ENCODE assay signal across 24 cellular contexts in genomic region chr12:82426586-82426985, GRCh38.
DNase-seq lines count a peak whose midpoint lies in the region; TF ChIP-seq lines count a peak whose summit lies in the region.
"Had no signal": no experiment of that assay in that cellular context is flagged by ENCODE, and none has a peak within 500 bp of the region (broad histone marks: within the 10 kb centered on the region; RNA-seq: fewer than 3 reads in every experiment).

No MANE protein-coding gene starts in this region.

- no peak overlapping the region for H2BK120ac ChIP-seq in mesendoderm (ENCODE audit: low read depth, low read length)

- WGBS in endodermal cell (ENCODE audit: insufficient coverage in 1 of 2, insufficient read length in 1 of 2), 2 experiments = 67 to 78% methylated on average over 1 to 2 of the region's 2 CpGs
- WGBS in mesendoderm (ENCODE audit: extremely low coverage, insufficient coverage, low lambda C conversion rate) = no CpG with 5 or more reads among the region's 2 CpGs

- H3K27ac ChIP-seq in endodermal cell (ENCODE audit: low read depth, low read length) = no peak overlapping the region
- H3K27ac ChIP-seq in mesendoderm (ENCODE audit: low read depth, low read length) = peak overlapping the region; percentile 23
- H3K27ac ChIP-seq: BLaER1 had no signal

- H3K9ac ChIP-seq in Loucy (ENCODE audit: low read depth, low read length, poor library complexity, severe bottlenecking) = no peak overlapping the region
- no peak overlapping the region for H3K9ac ChIP-seq in endodermal cell (ENCODE audit: extremely low read depth, low read length, poor library complexity, severe bottlenecking)
- H3K9ac ChIP-seq in mesendoderm (ENCODE audit: low read length) = no peak overlapping the region
- H3K9ac ChIP-seq: BLaER1 had no signal

- peaks cover 30% of the 10 kb centered on the region for H3K4me1 Mint-ChIP-seq in endodermal cell
- no peaks in the 10 kb centered on the region for H3K4me1 Mint-ChIP-seq in activated CD4-positive, alpha-beta T cell treated with anti-CD3 and anti-CD28 coated beads, Interleukin-2, amount 10 ng/mL, durations not matched to agents 24 days and 14 days
- H3K4me1 Mint-ChIP-seq: CD14-positive monocyte had no signal

- H4K20me1 ChIP-seq in Loucy (ENCODE audit: insufficient read depth, low read length, poor library complexity, severe bottlenecking) = no peaks in the 10 kb centered on the region
- H4K20me1 ChIP-seq: BLaER1 had no signal

- no peak overlapping the region for H3K56ac ChIP-seq in mesendoderm (ENCODE audit: low read length)

- H3K4me2 ChIP-seq in Loucy (ENCODE audit: low read depth, low read length, poor library complexity, severe bottlenecking) (peak overlapping the region; percentile 48), mesendoderm (ENCODE audit: low read length) (no peak overlapping the region)
- H3K4me2 ChIP-seq: BLaER1 had no signal

- H3K9me3 Mint-ChIP-seq in endodermal cell = peaks cover 8% of the 10 kb centered on the region
- H3K9me3 Mint-ChIP-seq in activated CD4-positive, alpha-beta T cell treated with anti-CD3 and anti-CD28 coated beads, Interleukin-2, amount 10 ng/mL, durations not matched to agents 24 days and 14 days = no peaks in the 10 kb centered on the region

- no peak overlapping the region for H3K18ac ChIP-seq in mesendoderm (ENCODE audit: low read length)

- H3K79me2 ChIP-seq in Loucy (ENCODE audit: insufficient read depth, low read length) (no peaks in the 10 kb centered on the region), mesendoderm (ENCODE audit: control insufficient read depth, insufficient read depth, low read length) (no peaks in the 10 kb centered on the region)

- H4K5ac ChIP-seq in mesendoderm (ENCODE audit: low read length) = no peak overlapping the region

- peak overlapping the region; percentile 1 for H3K27ac Mint-ChIP-seq in endodermal cell
- H3K27ac Mint-ChIP-seq in activated CD4-positive, alpha-beta T cell treated with anti-CD3 and anti-CD28 coated beads, Interleukin-2, amount 10 ng/mL, durations not matched to agents 24 days and 14 days = no peak overlapping the region
- H3K27ac Mint-ChIP-seq: CD14-positive monocyte had no signal

- H2AK5ac ChIP-seq in mesendoderm (ENCODE audit: low read length) = no peak overlapping the region

- H3K9me2 ChIP-seq in Loucy (replicated peaks; ENCODE audit: low read depth, low read length) = no peaks in the 10 kb centered on the region

- H3K36me3 Mint-ChIP-seq in endodermal cell (ENCODE audit: low read depth) = no peaks in the 10 kb centered on the region
- H3K36me3 Mint-ChIP-seq in activated CD4-positive, alpha-beta T cell treated with anti-CD3 and anti-CD28 coated beads, Interleukin-2, amount 10 ng/mL, durations not matched to agents 24 days and 14 days (ENCODE audit: low read depth) = no peaks in the 10 kb centered on the region
- H3K36me3 Mint-ChIP-seq: CD14-positive monocyte; CD4-positive, CD25-positive, alpha-beta regulatory T cell had no signal

- no peak overlapping the region for H3K23ac ChIP-seq in mesendoderm (ENCODE audit: low read length)

- H3K4me1 ChIP-seq in Loucy (ENCODE audit: insufficient read depth, low read length, poor library complexity, severe bottlenecking) (peaks cover 23% of the 10 kb centered on the region), endodermal cell (ENCODE audit: control insufficient read depth, insufficient read depth, low read length) (peaks cover 9% of the 10 kb centered on the region), mesendoderm (ENCODE audit: control insufficient read depth, low read depth, low read length) (peaks cover 4% of the 10 kb centered on the region)
- H3K4me1 ChIP-seq: BE2C, BLaER1 had no signal

- H2BK5ac ChIP-seq in mesendoderm (ENCODE audit: low read length) = no peak overlapping the region

- no peaks in the 10 kb centered on the region for H3K9me3 ChIP-seq in Loucy (ENCODE audit: insufficient read depth, low read depth, low read length)
- no peaks in the 10 kb centered on the region for H3K9me3 ChIP-seq in endodermal cell (ENCODE audit: control insufficient read depth, low read length)
- H3K9me3 ChIP-seq: BE2C, BLaER1 had no signal

- H3K36me3 ChIP-seq in Loucy (ENCODE audit: insufficient read depth, low read length) (no peaks in the 10 kb centered on the region), endodermal cell (ENCODE audit: control insufficient read depth, insufficient read depth, low read length) (no peaks in the 10 kb centered on the region), mesendoderm (ENCODE audit: control insufficient read depth, insufficient read depth, low read length) (no peaks in the 10 kb centered on the region)
- H3K36me3 ChIP-seq: BE2C, BLaER1 had no signal

- H3K79me1 ChIP-seq in mesendoderm (ENCODE audit: low read length) = no peaks in the 10 kb centered on the region

- H4K8ac ChIP-seq in mesendoderm (ENCODE audit: low read depth, low read length) = no peak overlapping the region

- intact Hi-C loops in activated CD4-positive, alpha-beta T cell treated with anti-CD3 and anti-CD28 coated beads, Interleukin-2, amount 10 ng/mL, durations not matched to agents 24 days and 14 days (cut with micrococcal nuclease) = no loop called here

- no peak overlapping the region for H3K4ac ChIP-seq in mesendoderm (ENCODE audit: low read depth, low read length)

- DNase-seq in endodermal cell = peak; percentile 56
- DNase-seq in mesendoderm = peak; percentile 54
- DNase-seq in activated CD4-positive, alpha-beta T cell treated with anti-CD3 and anti-CD28 coated beads, Interleukin-2, amount 10 ng/mL, durations not matched to agents 24 days and 14 days = no peak
- DNase-seq in NCI-H524 (lab: John Stamatoyannopoulos, UW) = no peak
- no peak for DNase-seq in cerebellar cortex (ENCODE audit: low spot score)
- DNase-seq: 8988T; ACHN; BE2C; C1 segment of cervical spinal cord; CD4-positive, CD25-positive, alpha-beta regulatory T cell; CD8-positive, alpha-beta memory T cell; COR-L47; DMS 273 treated with DMSO at 0.1 percent for 48 hours; DMS153; DMS53; DMS79; DND-41; EL; GDM1 had no signal

- TF ChIP-seq CTCF in Loucy (conservative IDR thresholded peaks at IDR 0.05; ENCODE audit: low read length) = no peak
- no peak for TF ChIP-seq CTCF in endodermal cell (conservative IDR thresholded peaks at IDR 0.05)

- H3K4me3 ChIP-seq in Loucy (ENCODE audit: low read length, poor library complexity, severe bottlenecking) (no peak overlapping the region), endodermal cell (ENCODE audit: low read length) (no peak overlapping the region), mesendoderm (ENCODE audit: low read length) (no peak overlapping the region)
- H3K4me3 ChIP-seq: BLaER1, GM12878 had no signal

- no peak overlapping the region for H2AFZ ChIP-seq in Loucy (ENCODE audit: low read length)

- no peak overlapping the region for H2BK15ac ChIP-seq in mesendoderm (replicated peaks; ENCODE audit: low read depth)

- no peaks in the 10 kb centered on the region for H3K27me3 Mint-ChIP-seq in endodermal cell (ENCODE audit: insufficient read depth)
- no peaks in the 10 kb centered on the region for H3K27me3 Mint-ChIP-seq in activated CD4-positive, alpha-beta T cell treated with anti-CD3 and anti-CD28 coated beads, Interleukin-2, amount 10 ng/mL, durations not matched to agents 24 days and 14 days
- H3K27me3 Mint-ChIP-seq: CD4-positive, alpha-beta memory T cell; CD4-positive, CD25-positive, alpha-beta regulatory T cell; CD8-positive, alpha-beta memory T cell had no signal

- H3K27me3 ChIP-seq in Loucy (ENCODE audit: insufficient read depth, low read length, poor library complexity, severe bottlenecking) = no peaks in the 10 kb centered on the region
- no peaks in the 10 kb centered on the region for H3K27me3 ChIP-seq in endodermal cell (ENCODE audit: control insufficient read depth, insufficient read depth, low read length, poor library complexity, severe bottlenecking)
- no peaks in the 10 kb centered on the region for H3K27me3 ChIP-seq in mesendoderm (ENCODE audit: insufficient read depth, low read length, poor library complexity)
- H3K27me3 ChIP-seq: BE2C, BLaER1 had no signal

- no peak overlapping the region for H3K4me3 Mint-ChIP-seq in endodermal cell
- no peak overlapping the region for H3K4me3 Mint-ChIP-seq in activated CD4-positive, alpha-beta T cell treated with anti-CD3 and anti-CD28 coated beads, Interleukin-2, amount 10 ng/mL, durations not matched to agents 24 days and 14 days
- H3K4me3 Mint-ChIP-seq: CD14-positive monocyte; CD4-positive, alpha-beta memory T cell; CD8-positive, alpha-beta memory T cell had no signal

- no peaks in the 10 kb centered on the region for H3F3A ChIP-seq in Loucy (ENCODE audit: low read depth)

Comparison
In these comparisons a context has a peak if more than half of its experiments do, and no peak if none do; other contexts are left out.
1. DNase-seq: peak in endodermal cell (single experiment) and mesendoderm (single experiment); none in activated CD4-positive, alpha-beta T cell treated with anti-CD3 and anti-CD28 coated beads, Interleukin-2, amount 10 ng/mL, durations not matched to agents 24 days and 14 days (single experiment), NCI-H524 (0 of 2) and cerebellar cortex (single experiment).